11 cellular contexts compared by ENCODE assay signal in the genomic region with DNA sequence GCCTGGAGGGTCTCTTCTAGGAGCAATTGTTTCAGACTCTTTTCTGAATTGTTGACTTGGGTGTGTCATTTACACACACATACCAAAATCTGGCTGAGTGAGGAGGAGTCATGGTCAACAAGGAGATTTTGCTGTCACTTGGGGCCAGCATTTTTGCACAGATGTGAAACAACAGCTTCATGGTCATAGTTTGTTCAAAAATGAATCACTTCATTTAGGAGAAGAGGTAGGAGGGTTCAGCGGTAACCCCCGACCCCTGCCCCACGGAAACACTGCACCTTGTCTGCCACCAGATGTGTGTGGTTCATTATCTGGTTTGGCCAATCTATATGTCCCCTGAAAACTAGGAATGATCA. TPM values are rescaled to one million over a fixed set of nuclear protein-coding genes. Genes with fewer than 3 reads are reported as not detected.
DNase-seq lines count a peak whose midpoint lies in the region; ATAC-seq and TF ChIP-seq lines count a peak whose summit lies in the region.
"Had no signal": no experiment of that assay in that cellular context is flagged by ENCODE, and none has a peak within 500 bp of the region (broad histone marks: within the 10 kb centered on the region; RNA-seq: fewer than 3 reads in every experiment).

No MANE protein-coding gene starts in this region.

- in situ Hi-C loops in IMR-90 (cut with MboI; ENCODE audit: low sequenced_read_pairs) (no loop called here), HAP-1 (cut with MboI; ENCODE audit: low sequenced_read_pairs) (no loop called here), gastrocnemius medialis (cut with MboI; ENCODE audit: low sequenced_read_pairs in 4 of 4) (no loop called here)

- peak overlapping the region; percentile 90 for H3K27ac ChIP-seq in IMR-90 (ENCODE audit: insufficient read depth, low read length)
- H3K27ac ChIP-seq in gastrocnemius medialis, result no peak overlapping the region

- H2BK15ac ChIP-seq in IMR-90 (ENCODE audit: low read depth, low read length), result peak overlapping the region; percentile 40

- H3K36me3 Mint-ChIP-seq in Caco-2 (ENCODE audit: insufficient read depth, unreplicated experiment) (no peaks in the 10 kb centered on the region), osteocyte (ENCODE audit: unreplicated experiment) (peaks cover 2% of the 10 kb centered on the region)

- peak overlapping the region; percentile 72 for H2AFZ ChIP-seq in IMR-90 (replicated peaks; ENCODE audit: low read length, poor library complexity)

- no peak for TF ChIP-seq CTCF in Caco-2 (IDR thresholded peaks at IDR 0.05; ENCODE audit: insufficient read depth in 1 of 2, low read depth in 1 of 2, low read length in 1 of 2, severe bottlenecking in 1 of 2, unreplicated experiment in 1 of 2)
- no peak for TF ChIP-seq CTCF in IMR-90 (conservative IDR thresholded peaks at IDR 0.05; ENCODE audit: low read depth, low read length)
- TF ChIP-seq CTCF in choroid plexus epithelial cell (conservative IDR thresholded peaks at IDR 0.05; ENCODE audit: low read depth, low read length), result no peak
- TF ChIP-seq CTCF in osteocyte (IDR thresholded peaks at IDR 0.05), result no peak
- no peak for TF ChIP-seq CTCF in gastrocnemius medialis (IDR thresholded peaks at IDR 0.05 in 4 of 5, conservative IDR thresholded peaks at IDR 0.05 in 1 of 5)

- H3K4me1 Mint-ChIP-seq in Caco-2 (ENCODE audit: low read depth, unreplicated experiment), result peaks cover 31% of the 10 kb centered on the region
- peaks cover 38% of the 10 kb centered on the region for H3K4me1 Mint-ChIP-seq in osteocyte (ENCODE audit: unreplicated experiment)

- no CpG with 5 or more reads among the region's 3 CpGs for WGBS in IMR-90 (ENCODE audit: extremely low coverage in 2 of 2, insufficient read length in 1 of 2), 2 experiments

- peak; percentile 55 to 58 for DNase-seq in Caco-2
- no peak for DNase-seq in IMR-90
- DNase-seq in choroid plexus epithelial cell (ENCODE audit: low read depth), result peak; percentile 11
- DNase-seq in osteocyte (ENCODE audit: extremely low spot score, unreplicated experiment), result no peak
- no peak for DNase-seq in HAP-1 (ENCODE audit: low spot score in 2 of 2)
- DNase-seq in NCI-H187 treated with DMSO at 0.1 percent for 48 hours (lab: John Stamatoyannopoulos, UW), result no peak
- DNase-seq in gastrocnemius medialis, result no peak
- DNase-seq: activated naive CD8-positive, alpha-beta T cell treated with anti-CD3 and anti-CD28 coated beads, Interleukin-2, amount 10 ng/mL, durations not matched to agents 7 days and 5 days; cortex of kidney; GDM1; stimulated activated CD4-positive, alpha-beta T cell treated with anti-CD3 and anti-CD28 coated beads, Interleukin-4, amount 100 ng/mL, for 1 hour had no signal

- H2AK9ac ChIP-seq in IMR-90 (replicated peaks; ENCODE audit: low read depth, low read length, poor library complexity), result peak overlapping the region; percentile 89

- H2BK20ac ChIP-seq in IMR-90 (ENCODE audit: low read depth, low read length), result peak overlapping the region; percentile 99

- no peaks in the 10 kb centered on the region for H3K9me3 ChIP-seq in Caco-2
- H3K9me3 ChIP-seq in IMR-90 (ENCODE audit: control insufficient read depth, insufficient read depth, low read length), result no peaks in the 10 kb centered on the region
- H3K9me3 ChIP-seq in HAP-1, result no peaks in the 10 kb centered on the region; the same call in 1 of the 2 replicates
- H3K9me3 ChIP-seq in gastrocnemius medialis, result no peaks in the 10 kb centered on the region

- H3K14ac ChIP-seq in IMR-90 (replicated peaks; ENCODE audit: low read depth, low read length), result peak overlapping the region; percentile 66

- ATAC-seq in IMR-90 (ENCODE audit: low read depth) (peak; percentile 22), gastrocnemius medialis (no peak)

- H3K18ac ChIP-seq in IMR-90 (ENCODE audit: low read depth, low read length), result peak overlapping the region; percentile 97

- POLR2A ChIA-PET in Caco-2 (lab: Charles Lee), result interaction anchor here (0.5 to 1.5 kb wide), 3 partner anchors 20 to 148 kb away, joined by 3 to 7 read pairs (median 5); no protein-coding TSS in a partner anchor
- POLR2A ChIA-PET in IMR-90 (lab: Charles Lee; ENCODE audit: unreplicated experiment), result interaction anchor here (1.4 to 1.6 kb wide), 2 partner anchors 28 to 393 kb away, joined by 6 read pairs; no protein-coding TSS in a partner anchor

- no peaks in the 10 kb centered on the region for H4K20me1 ChIP-seq in IMR-90 (ENCODE audit: insufficient read depth, low read length)

- dilution Hi-C loops in IMR-90 (cut with HindIII; ENCODE audit: low sequenced_read_pairs, unreplicated experiment), result no loop called here

- TF ChIP-seq POLR2A in IMR-90 (IDR thresholded peaks at IDR 0.05; ENCODE audit: low read depth, low read length), result no peak
- no peak for TF ChIP-seq POLR2A in gastrocnemius medialis (IDR thresholded peaks at IDR 0.05)

- no peak for TF ChIP-seq RAD21 in IMR-90 (IDR thresholded peaks at IDR 0.05; ENCODE audit: low read length)

- no peaks in the 10 kb centered on the region for H3K27me3 ChIP-seq in Caco-2 (replicated peaks; ENCODE audit: control insufficient read depth, insufficient read depth, low read length)
- H3K27me3 ChIP-seq in IMR-90 (ENCODE audit: control insufficient read depth, insufficient read depth, low read length), result no peaks in the 10 kb centered on the region
- H3K27me3 ChIP-seq in HAP-1 (ENCODE audit: low read depth), result no peaks in the 10 kb centered on the region
- H3K27me3 ChIP-seq in gastrocnemius medialis, result no peaks in the 10 kb centered on the region

- H3K23ac ChIP-seq in IMR-90 (ENCODE audit: low read depth, low read length), result peak overlapping the region; percentile 88

- H3K4me1 ChIP-seq in Caco-2, result peaks cover 43% of the 10 kb centered on the region
- peaks cover 31% of the 10 kb centered on the region for H3K4me1 ChIP-seq in IMR-90 (ENCODE audit: control insufficient read depth, insufficient read depth, low read length)
- peaks cover 36% of the 10 kb centered on the region for H3K4me1 ChIP-seq in HAP-1
- no peaks in the 10 kb centered on the region for H3K4me1 ChIP-seq in gastrocnemius medialis

- peak overlapping the region; percentile 26 for H3K9ac ChIP-seq in IMR-90 (ENCODE audit: low read depth, low read length)

- no peak overlapping the region for H3K4me2 ChIP-seq in IMR-90 (ENCODE audit: low read depth, low read length)

- intact Hi-C loops in Caco-2 (cut with micrococcal nuclease; ENCODE audit: unreplicated experiment), result loop anchor here (1.0 kb wide), 3 partner anchors 20 to 42 kb away; partner anchors contain the start of gene LBH
- intact Hi-C loops in IMR-90 (cut with micrococcal nuclease), result no loop called here
- intact Hi-C loops in gastrocnemius medialis (cut with DNase I; ENCODE audit: low total_unique reads), result no loop called here

- H4K5ac ChIP-seq in IMR-90 (ENCODE audit: low read depth, low read length), result peak overlapping the region; percentile 99

- H3K4ac ChIP-seq in IMR-90 (ENCODE audit: low read depth, low read length), result peak overlapping the region; percentile 91

- H2BK120ac ChIP-seq in IMR-90 (ENCODE audit: low read depth, low read length), result peak overlapping the region; percentile 93

- peak overlapping the region; percentile 78 for H3K56ac ChIP-seq in IMR-90 (ENCODE audit: extremely low read depth, insufficient read depth, low read length)

- H3K4me3 ChIP-seq in Caco-2 (ENCODE audit: low read depth, low read length), result no peak overlapping the region
- H3K4me3 ChIP-seq in IMR-90 (ENCODE audit: insufficient read depth, low read depth, low read length), result no peak overlapping the region
- H3K4me3 ChIP-seq in choroid plexus epithelial cell (ENCODE audit: low read depth, low read length), result no peak overlapping the region
- no peak overlapping the region for H3K4me3 ChIP-seq in HAP-1
- H3K4me3 ChIP-seq in gastrocnemius medialis, result no peak overlapping the region

- H3K4me3 Mint-ChIP-seq in Caco-2 (ENCODE audit: unreplicated experiment) (peak overlapping the region; percentile 57), osteocyte (ENCODE audit: unreplicated experiment) (no peak overlapping the region)
- H3K4me3 Mint-ChIP-seq: activated naive CD8-positive, alpha-beta T cell treated with anti-CD3 and anti-CD28 coated beads, Interleukin-2, amount 10 ng/mL, durations not matched to agents 7 days and 5 days had no signal

- H3K27me3 Mint-ChIP-seq in Caco-2 (ENCODE audit: insufficient read depth, unreplicated experiment) (no peaks in the 10 kb centered on the region), osteocyte (ENCODE audit: unreplicated experiment) (no peaks in the 10 kb centered on the region)
- H3K27me3 Mint-ChIP-seq: activated naive CD8-positive, alpha-beta T cell treated with anti-CD3 and anti-CD28 coated beads, Interleukin-2, amount 10 ng/mL, durations not matched to agents 7 days and 5 days had no signal

- H3K36me3 ChIP-seq in Caco-2 (ENCODE audit: control insufficient read depth, insufficient read depth, low read length) (no peaks in the 10 kb centered on the region), IMR-90 (ENCODE audit: control insufficient read depth, insufficient read depth, low read length) (no peaks in the 10 kb centered on the region), HAP-1 (replicated peaks) (no peaks in the 10 kb centered on the region), gastrocnemius medialis (no peaks in the 10 kb centered on the region)

- H4K91ac ChIP-seq in IMR-90 (ENCODE audit: insufficient read depth, low read depth, low read length), result peak overlapping the region; percentile 94

- H3K27ac Mint-ChIP-seq in Caco-2 (ENCODE audit: unreplicated experiment) (peak overlapping the region; percentile 94), osteocyte (ENCODE audit: unreplicated experiment) (peak overlapping the region; percentile 94)
- H3K27ac Mint-ChIP-seq: activated naive CD8-positive, alpha-beta T cell treated with anti-CD3 and anti-CD28 coated beads, Interleukin-2, amount 10 ng/mL, durations not matched to agents 7 days and 5 days had no signal

- H2BK5ac ChIP-seq in IMR-90 (ENCODE audit: low read depth, low read length, poor library complexity, severe bottlenecking), result peak overlapping the region; percentile 99

- peaks cover 21% of the 10 kb centered on the region for H3K9me1 ChIP-seq in IMR-90 (ENCODE audit: insufficient read depth, low read length)

- H2AK5ac ChIP-seq in IMR-90 (ENCODE audit: low read depth, low read length), result peak overlapping the region; percentile 99

- H3K9me3 Mint-ChIP-seq in Caco-2 (ENCODE audit: unreplicated experiment) (no peaks in the 10 kb centered on the region), osteocyte (ENCODE audit: unreplicated experiment) (peaks cover 2% of the 10 kb centered on the region)
- H3K9me3 Mint-ChIP-seq: activated naive CD8-positive, alpha-beta T cell treated with anti-CD3 and anti-CD28 coated beads, Interleukin-2, amount 10 ng/mL, durations not matched to agents 7 days and 5 days had no signal

- H4K8ac ChIP-seq in IMR-90 (ENCODE audit: low read depth in 2 of 2, low read length in 2 of 2), result peak overlapping the region; percentile 72 to 97

- CTCF ChIA-PET in Caco-2 (lab: Charles Lee), result interaction anchor here (1.0 to 1.1 kb wide), 2 partner anchors 65 to 438 kb away, joined by 3 to 4 read pairs; no protein-coding TSS in a partner anchor
- CTCF ChIA-PET in IMR-90 (lab: Yijun Ruan, JAX), result interaction anchor here (1.4 kb wide), 1 partner anchor 434 kb away, joined by 3 read pairs; no protein-coding TSS in a partner anchor

- BruUV-seq in Caco-2 (replicated peaks; lab: Mats Ljungman, UMichigan) (no TSS peak), IMR-90 (replicated peaks; lab: Mats Ljungman, UMichigan) (no TSS peak)

- H3K79me1 ChIP-seq in IMR-90 (ENCODE audit: low read depth in 1 of 2, low read length in 2 of 2), result peaks cover 3 to 19% of the 10 kb centered on the region in 2 experiments; a peak in 3 of 4 replicates

RNA-seq across cellular contexts. Expression of gene LBH, which starts 42.2 kb away (rescaled TPM):
- 126 and 159 TPM in 2 replicates for total RNA-seq in Caco-2 (2022)
- 155 and 158 TPM in 2 replicates for total RNA-seq in IMR-90 (2012; rRNA removed)
- polyA plus RNA-seq in IMR-90 (2012; rRNA removed), result 163 and 202 TPM in 2 replicates
- 108 and 247 TPM in 2 replicates for polyA plus RNA-seq in IMR-90 (2012; cell fraction: cytosol; rRNA removed)
- 92.9 and 150 TPM in 2 replicates for polyA plus RNA-seq in IMR-90 (2012; cell fraction: nucleus; rRNA removed; ENCODE audit: low replicate concordance)
- 65.0 and 74.7 TPM in 2 replicates for total RNA-seq in osteocyte
- total RNA-seq in gastrocnemius medialis, result 10 to 100 TPM in 2 of 4 donors, 1 to 10 TPM in 2; 5.4 to 37.6 (median 12.5) TPM

Comparison
In these comparisons a context has a peak if more than half of its experiments do, and no peak if none do; other contexts are left out.
1. DNase-seq: peak in Caco-2 (2 of 2) and choroid plexus epithelial cell (single experiment); none in IMR-90 (single experiment), osteocyte (single experiment), HAP-1 (0 of 2), NCI-H187 treated with DMSO at 0.1 percent for 48 hours (single experiment) and gastrocnemius medialis (0 of 2).